In genomic region chr12:76757694-76758093, GRCh38 we compare ENCODE assay signal across 11 cellular contexts.
"Had no signal": no experiment of that assay in that cellular context is flagged by ENCODE, and none has a peak within 500 bp of the region (broad histone marks: within the 10 kb centered on the region; RNA-seq: fewer than 3 reads in every experiment).

No MANE protein-coding gene starts in this region.

- ATAC-seq: esophagus mucosa, heart left ventricle had no signal

- DNase-seq: activated B cell treated with CpG ODN at 0.5 μM for 24 hours; activated CD4-positive, alpha-beta T cell treated with anti-CD3 and anti-CD28 coated beads, Interleukin-2, amount 10 ng/mL, durations not matched to agents 7 days and 5 days; activated CD8-positive, alpha-beta memory T cell treated with anti-CD3 and anti-CD28 coated beads for 24 hours; activated naive CD4-positive, alpha-beta T cell treated with anti-CD3 and anti-CD28 coated beads, Interleukin-2, amount 50 U/mL, for 16 hours; adrenal gland; dermis blood vessel endothelial cell; heart left ventricle; naive B cell; retina had no signal

- H3K4me1 Mint-ChIP-seq: activated B cell treated with CpG ODN at 0.5 μM for 24 hours had no signal

- H3K9me3 Mint-ChIP-seq: activated B cell treated with CpG ODN at 0.5 μM for 24 hours; activated CD4-positive, alpha-beta T cell treated with anti-CD3 and anti-CD28 coated beads, Interleukin-2, amount 10 ng/mL, durations not matched to agents 7 days and 5 days; activated T-helper 2 cell treated with anti-CD3 and anti-CD28 coated beads, Interferon-gamma antibody, Interleukin-2, Interleukin-4, amounts not matched to agents 10 μg/mL and 5 μg/mL and 100 μg/mL, durations not matched to agents 14 hours and 24 hours and 36 hours; naive B cell had no signal

- H3K4me3 ChIP-seq: adrenal gland, heart left ventricle had no signal

- H3K27ac Mint-ChIP-seq: activated B cell treated with CpG ODN at 0.5 μM for 24 hours; activated CD4-positive, alpha-beta T cell treated with anti-CD3 and anti-CD28 coated beads, Interleukin-2, amount 10 ng/mL, durations not matched to agents 7 days and 5 days; activated T-helper 2 cell treated with anti-CD3 and anti-CD28 coated beads, Interferon-gamma antibody, Interleukin-2, Interleukin-4, amounts not matched to agents 10 μg/mL and 5 μg/mL and 100 μg/mL, durations not matched to agents 14 hours and 24 hours and 36 hours; naive B cell had no signal

- H3K36me3 Mint-ChIP-seq: naive B cell had no signal

- H3K4me3 Mint-ChIP-seq: activated B cell treated with CpG ODN at 0.5 μM for 24 hours; activated CD4-positive, alpha-beta T cell treated with anti-CD3 and anti-CD28 coated beads, Interleukin-2, amount 10 ng/mL, durations not matched to agents 7 days and 5 days had no signal
